27 cellular contexts compared by ENCODE assay signal in genomic region chr7:1562126-1562525, GRCh38. TPM values are rescaled to one million over a fixed set of nuclear protein-coding genes. Genes with fewer than 3 reads are reported as not detected.
A peak's percentile ranks its signal among the peaks of the same experiment; 100 is the strongest.
DNase-seq lines count a peak whose midpoint lies in the region; ATAC-seq, FAIRE-seq and TF ChIP-seq lines count a peak whose summit lies in the region.
"Had no signal": no experiment of that assay in that cellular context is flagged by ENCODE, and none has a peak within 500 bp of the region (broad histone marks: within the 10 kb centered on the region; RNA-seq: fewer than 3 reads in every experiment).

No MANE protein-coding gene starts in this region.

- H3K9me2 ChIP-seq in GM23338 (ENCODE audit: insufficient read depth), result no peaks in the 10 kb centered on the region

- H3K27me3 ChIP-seq in GM23338 (ENCODE audit: insufficient read depth), result no peaks in the 10 kb centered on the region
- H3K27me3 ChIP-seq in CD4-positive, alpha-beta T cell (ENCODE audit: control insufficient read depth, insufficient read depth, low read length), result no peaks in the 10 kb centered on the region
- H3K27me3 ChIP-seq: dorsolateral prefrontal cortex, pancreas, right atrium auricular region had no signal

- DNase-seq in GM23338 (ENCODE audit: low spot score) (no peak), RWPE1 (ENCODE audit: low spot score) (no peak), kidney (peak; percentile 62), retina (peak; percentile 43), Kasumi-1 (lab: John Stamatoyannopoulos, UW) (no peak), HCEC 1CT (no peak)
- no peak for DNase-seq in CD4-positive, alpha-beta T cell
- DNase-seq: activated CD4-positive, alpha-beta memory T cell treated with anti-CD3 and anti-CD28 coated beads, Interleukin-2, amount 10 ng/mL, durations not matched to agents 7 days and 5 days; aorta; CD8-positive, alpha-beta T cell; central memory CD4-positive, alpha-beta T cell; DMS153; dorsolateral prefrontal cortex; kidney glomerular epithelial cell; naive B cell; NCI-H1048; NCI-H1930; NCI-H2227 treated with DMSO at 0.1 percent for 48 hours; NCI-H774; pancreas; stimulated activated CD4-positive, alpha-beta T cell treated with anti-CD3 and anti-CD28 coated beads, Interleukin-12 subunit alpha, Interleukin-12 subunit beta, amount 100 ng/mL, for 4 hours; stimulated activated CD4-positive, alpha-beta T cell treated with anti-CD3 and anti-CD28 coated beads, Interleukin-4, amount 100 ng/mL, for 4 hours; stimulated activated naive CD4-positive, alpha-beta T cell treated with Interleukin-2 at 50 U/mL for 16 hours had no signal

- H3K4me1 ChIP-seq in GM23338 (ENCODE audit: insufficient read depth) (no peaks in the 10 kb centered on the region), kidney (ENCODE audit: control insufficient read depth in 1 of 2, insufficient read depth in 1 of 2, low read depth in 1 of 2, low read length in 2 of 2) (peaks cover 8% of the 10 kb centered on the region in 2 donors)
- H3K4me1 ChIP-seq: pancreas had no signal

- no peak overlapping the region for H3K4me3 ChIP-seq in GM23338
- H3K4me3 ChIP-seq in kidney (ENCODE audit: low read length in 2 of 2), result no peak overlapping the region
- H3K4me3 ChIP-seq: dorsolateral prefrontal cortex, pancreas, right atrium auricular region, thoracic aorta had no signal

- H3K9ac ChIP-seq in kidney (ENCODE audit: low read length in 2 of 2), result no peak overlapping the region

- no peak overlapping the region for H2AFZ ChIP-seq in GM23338

- CTCF ChIA-PET in RWPE1 (lab: Yijun Ruan, JAX), result no interaction called here
- CTCF ChIA-PET in CD4-positive, alpha-beta T cell (lab: Charles Lee), result no interaction called here

- TF ChIP-seq CTCF in GM23338 (conservative IDR thresholded peaks at IDR 0.05; ENCODE audit: low read depth in 2 of 2) (no peak), RWPE1 (conservative IDR thresholded peaks at IDR 0.05; ENCODE audit: low read depth) (no peak), kidney (IDR thresholded peaks at IDR 0.05; ENCODE audit: borderline replicate concordance, extremely low read depth, insufficient read depth) (no peak)
- no peak for TF ChIP-seq CTCF in CD4-positive, alpha-beta T cell (IDR thresholded peaks at IDR 0.05)

- no peaks in the 10 kb centered on the region for H3F3A ChIP-seq in GM23338 (replicated peaks; ENCODE audit: low read depth)

- no peak overlapping the region for H3K27ac ChIP-seq in GM23338 (ENCODE audit: low read depth)
- H3K27ac ChIP-seq in RWPE1, result peak overlapping the region; percentile 96
- H3K27ac ChIP-seq in kidney (ENCODE audit: low read depth in 2 of 2, low read length in 2 of 2), result no peak overlapping the region
- no peak overlapping the region for H3K27ac ChIP-seq in CD4-positive, alpha-beta T cell (ENCODE audit: low read depth, low read length)
- H3K27ac ChIP-seq: dorsolateral prefrontal cortex, pancreas, right atrium auricular region, thoracic aorta had no signal

- peak overlapping the region; percentile 63; the same call in 1 of the 2 replicates for H3K27ac Mint-ChIP-seq in GM23338
- no peak overlapping the region for H3K27ac Mint-ChIP-seq in CD4-positive, alpha-beta T cell
- H3K27ac Mint-ChIP-seq: activated CD4-positive, alpha-beta memory T cell treated with anti-CD3 and anti-CD28 coated beads, Interleukin-2, amount 10 ng/mL, durations not matched to agents 7 days and 5 days; activated naive CD8-positive, alpha-beta T cell; CD8-positive, alpha-beta T cell had no signal

- H3K9me3 Mint-ChIP-seq in GM23338, result no peaks in the 10 kb centered on the region
- H3K9me3 Mint-ChIP-seq in CD4-positive, alpha-beta T cell, result no peaks in the 10 kb centered on the region
- H3K9me3 Mint-ChIP-seq: activated CD4-positive, alpha-beta memory T cell treated with anti-CD3 and anti-CD28 coated beads, Interleukin-2, amount 10 ng/mL, durations not matched to agents 7 days and 5 days; CD8-positive, alpha-beta T cell; naive B cell had no signal

- peaks cover 3% of the 10 kb centered on the region for H3K27me3 Mint-ChIP-seq in GM23338 (ENCODE audit: insufficient read depth, low read depth, poor library complexity)
- H3K27me3 Mint-ChIP-seq in CD4-positive, alpha-beta T cell, result no peaks in the 10 kb centered on the region
- H3K27me3 Mint-ChIP-seq: activated CD4-positive, alpha-beta memory T cell treated with anti-CD3 and anti-CD28 coated beads, Interleukin-2, amount 10 ng/mL, durations not matched to agents 7 days and 5 days; activated naive CD8-positive, alpha-beta T cell had no signal

- H4K20me1 ChIP-seq in GM23338 (replicated peaks; ENCODE audit: insufficient read depth), result no peaks in the 10 kb centered on the region

- FAIRE-seq in kidney (lab: Jason Lieb, UNC), result no peak
- FAIRE-seq: endothelial cell of umbilical vein, pancreas had no signal

- peaks cover 19% of the 10 kb centered on the region; the same call in 2 of the 3 replicates for H3K36me3 Mint-ChIP-seq in GM23338 (ENCODE audit: low read depth)
- H3K36me3 Mint-ChIP-seq in CD4-positive, alpha-beta T cell (ENCODE audit: low read depth), result peaks cover under 1% of the 10 kb centered on the region

- no peak overlapping the region for H3K4me2 ChIP-seq in GM23338

- no peak overlapping the region for H3K4me3 Mint-ChIP-seq in GM23338
- H3K4me3 Mint-ChIP-seq in CD4-positive, alpha-beta T cell, result no peak overlapping the region
- H3K4me3 Mint-ChIP-seq: activated CD4-positive, alpha-beta memory T cell treated with anti-CD3 and anti-CD28 coated beads, Interleukin-2, amount 10 ng/mL, durations not matched to agents 7 days and 5 days; activated naive CD8-positive, alpha-beta T cell; CD8-positive, alpha-beta T cell had no signal

- intact Hi-C loops in kidney (cut with DNase I), result no loop called here
- intact Hi-C loops in CD4-positive, alpha-beta T cell (cut with DNase I, micrococcal nuclease), result no loop called here

- POLR2A ChIA-PET in RWPE1 (lab: Yijun Ruan, JAX; ENCODE audit: low non-redundant PET), result no interaction called here
- POLR2A ChIA-PET in CD4-positive, alpha-beta T cell (lab: Charles Lee), result no interaction called here

- H3K36me3 ChIP-seq in GM23338 (ENCODE audit: insufficient read depth) (no peaks in the 10 kb centered on the region), kidney (ENCODE audit: control insufficient read depth in 1 of 2, insufficient read depth in 2 of 2, low read length in 2 of 2) (no peaks in the 10 kb centered on the region)
- H3K36me3 ChIP-seq: pancreas, thoracic aorta had no signal

- H3K9me3 ChIP-seq in kidney (ENCODE audit: control insufficient read depth in 1 of 2, low read length in 2 of 2), result no peaks in the 10 kb centered on the region
- H3K9me3 ChIP-seq in CD4-positive, alpha-beta T cell (ENCODE audit: control insufficient read depth, low read length), result no peaks in the 10 kb centered on the region
- H3K9me3 ChIP-seq: pancreas, right atrium auricular region, thoracic aorta had no signal

- ATAC-seq in GM23338, result no peak
- ATAC-seq in CD4-positive, alpha-beta T cell (ENCODE audit: poor library complexity), result no peak
- ATAC-seq: CD8-positive, alpha-beta T cell; pancreas had no signal

- peaks cover 6% of the 10 kb centered on the region; the same call in 2 of the 3 replicates for H3K4me1 Mint-ChIP-seq in GM23338
- H3K4me1 Mint-ChIP-seq in CD4-positive, alpha-beta T cell (ENCODE audit: low read depth), result no peaks in the 10 kb centered on the region

- H3K79me2 ChIP-seq in GM23338 (replicated peaks; ENCODE audit: insufficient read depth), result no peaks in the 10 kb centered on the region

TF ChIP-seq in GM23338, 12 proteins besides CTCF, POLR2A, EP300 and RAD21 (continues in another document):
- TF ChIP-seq JUNB (IDR thresholded peaks at IDR 0.05; ENCODE audit: unreplicated experiment), result no peak
- TF ChIP-seq NANOG (IDR thresholded peaks at IDR 0.05; ENCODE audit: borderline replicate concordance), result no peak

RNA-seq across cellular contexts. Expression of gene TMEM184A, which starts 6.1 kb away (rescaled TPM):
- total RNA-seq in GM23338 (2014; rRNA removed; shearing (Covaris generic)), result 0.04 and 0.66 TPM in 2 replicates
- polyA plus RNA-seq in GM23338 (2016; fragmentation: Nextera tagmentation; extraction: Ambion mirVana) (0.03 and 0.18 TPM in 2 replicates), kidney (ENCODE audit: insufficient read depth, low read depth, low replicate concordance) (6.8 TPM)
- 11.0 TPM for total RNA-seq in kidney
- total RNA-seq in CD4-positive, alpha-beta T cell, result under 1 TPM in 1 of 2 experiments, not detected in 1; 0.06 TPM
- total RNA-seq: activated CD4-positive, alpha-beta memory T cell treated with anti-CD3 and anti-CD28 coated beads, Interleukin-2, amount 10 ng/mL, durations not matched to agents 7 days and 5 days; CD8-positive, alpha-beta T cell; endothelial cell of umbilical vein had no signal

RNA-seq across cellular contexts. Expression of gene PSMG3, which starts 7.7 kb away (rescaled TPM):
- 28.3 and 32.0 TPM in 2 replicates for total RNA-seq in GM23338 (2014; rRNA removed; shearing (Covaris generic))
- polyA plus RNA-seq in GM23338 (2016; fragmentation: Nextera tagmentation; extraction: Ambion mirVana) (84.8 and 93.6 TPM in 2 replicates), kidney (ENCODE audit: insufficient read depth, low read depth, low replicate concordance) (66.6 TPM)
- total RNA-seq in kidney, result 29.7 TPM
- total RNA-seq in CD4-positive, alpha-beta T cell, result 10 to 100 TPM; 13.3 to 13.8 TPM

RNA-seq across cellular contexts. Expression of gene MAFK, which starts 31.6 kb away (rescaled TPM):
- total RNA-seq in GM23338 (2014; rRNA removed; shearing (Covaris generic)), result 14.2 and 19.3 TPM in 2 replicates
- 4.4 and 5.1 TPM in 2 replicates for polyA plus RNA-seq in GM23338 (2016; fragmentation: Nextera tagmentation; extraction: Ambion mirVana)
- total RNA-seq in kidney, result 37.0 TPM
- polyA plus RNA-seq in kidney (ENCODE audit: insufficient read depth, low read depth, low replicate concordance), result 12.9 TPM
- total RNA-seq in CD4-positive, alpha-beta T cell, result 10 to 100 TPM; 60.1 to 65.0 TPM

RNA-seq across cellular contexts. Expression of gene INTS1, which starts 57.9 kb away (rescaled TPM):
- total RNA-seq in GM23338 (2014; rRNA removed; shearing (Covaris generic)), result 81.1 and 111 TPM in 2 replicates
- polyA plus RNA-seq in GM23338 (2016; fragmentation: Nextera tagmentation; extraction: Ambion mirVana), result 31.4 and 35.1 TPM in 2 replicates
- total RNA-seq in kidney, result 91.3 TPM
- polyA plus RNA-seq in kidney (ENCODE audit: insufficient read depth, low read depth, low replicate concordance), result 62.8 TPM
- 10 to 100 TPM; 91.0 to 91.5 TPM for total RNA-seq in CD4-positive, alpha-beta T cell

Comparison
In these comparisons a context has a peak if more than half of its experiments do, and no peak if none do; other contexts are left out.
1. DNase-seq: peak in kidney (single experiment) and retina (single experiment); none in GM23338 (single experiment), RWPE1 (single experiment), Kasumi-1 (0 of 2), CD4-positive, alpha-beta T cell (0 of 10) and HCEC 1CT (single experiment).